ENCODE assay signal across 8 cellular contexts in the genomic region with DNA sequence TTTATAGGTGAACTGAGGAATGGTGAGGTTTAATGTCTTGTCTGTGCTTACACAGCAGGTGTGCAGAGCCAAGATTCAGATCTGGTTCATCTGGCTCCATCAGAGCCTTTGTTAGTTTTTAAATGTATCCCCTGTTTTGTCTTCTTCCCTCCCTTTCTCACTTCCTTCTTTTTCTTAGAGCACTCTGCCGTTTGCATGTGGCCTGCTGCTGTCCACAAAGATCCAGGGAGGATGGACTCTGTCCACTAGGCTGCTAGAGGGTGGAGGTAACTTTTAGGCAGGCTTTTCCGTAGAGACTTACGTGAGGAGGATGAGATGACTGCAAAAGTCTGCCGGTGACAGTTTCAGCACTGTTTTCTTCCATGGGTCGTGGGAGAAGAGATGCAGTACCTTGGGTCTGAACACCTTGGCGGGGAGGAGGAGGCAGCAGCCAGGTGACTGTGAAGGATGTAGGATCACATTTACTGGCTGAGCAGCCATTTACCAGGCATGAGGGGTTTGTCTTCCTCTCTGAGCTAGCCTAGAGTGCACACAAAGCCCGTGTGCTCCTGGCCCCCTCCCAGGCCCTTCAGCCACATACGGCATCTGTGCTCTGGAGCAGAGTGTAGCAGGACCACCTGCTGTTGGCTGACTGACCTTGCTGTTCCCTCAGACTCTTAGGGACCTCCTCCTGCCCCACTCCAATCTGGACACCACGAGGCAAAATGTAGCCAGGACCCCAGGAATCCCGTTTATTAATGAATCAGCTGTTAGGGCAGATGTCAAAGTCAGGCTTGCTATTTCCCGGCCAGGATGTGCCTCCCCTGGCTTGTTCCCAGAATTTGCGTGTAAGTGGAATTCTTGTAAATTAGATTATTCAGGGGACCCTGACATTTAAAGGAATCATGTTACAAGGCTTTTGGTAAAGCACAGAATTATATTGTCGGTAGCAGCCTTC.
DNase-seq lines count a peak whose midpoint lies in the region; ATAC-seq and TF ChIP-seq lines count a peak whose summit lies in the region.

No MANE protein-coding gene starts in this region.

- H3K36me3 ChIP-seq in HEK293 (ENCODE audit: control insufficient read depth in 2 of 2, insufficient read depth in 1 of 2, low read length in 2 of 2) (peaks cover 0 to 52% of the 10 kb centered on the region in 2 experiments; a peak in 1 of 3 replicates), SK-N-MC (ENCODE audit: insufficient read depth, low read length) (peaks cover 35% of the 10 kb centered on the region)

- no peak for TF ChIP-seq CTCF in HEK293 (tag by site-specific recombination; IDR thresholded peaks at IDR 0.05)
- no peak for TF ChIP-seq CTCF in fibroblast of mammary gland (conservative IDR thresholded peaks at IDR 0.05; ENCODE audit: control insufficient read depth, insufficient read depth, low read depth, low read length)

- H3K4me3 ChIP-seq in HEK293 (ENCODE audit: low read depth, low read length) (no peak overlapping the region), SK-N-MC (peak overlapping the region; percentile 96), fibroblast of mammary gland (ENCODE audit: control insufficient read depth, low read depth, low read length) (peak overlapping the region; percentile 87), skin epidermis (peak overlapping the region in 5 of 7 experiments; percentile 68 to 86 (median 75))

- no peak overlapping the region for H3K27ac ChIP-seq in HEK293 (ENCODE audit: extremely low read depth, low read depth, low read length)
- H3K27ac ChIP-seq in SK-N-MC: no peak overlapping the region
- peak overlapping the region in 16 of 21 experiments; percentile 4 to 98 (median 89) for H3K27ac ChIP-seq in skin epidermis

- DNase-seq in SK-N-MC (ENCODE audit: low read depth, low spot score) (no peak), fibroblast of mammary gland (ENCODE audit: low read depth) (no peak), HuH-7.5 (ENCODE audit: low spot score) (no peak), NK-92 (lab: John Stamatoyannopoulos, UW; ENCODE audit: unreplicated experiment) (no peak)

- CTCF ChIA-PET in HEK293 (lab: Yijun Ruan, JAX): interaction anchor here (1.3 to 23.4 kb wide), 5 partner anchors 13 to 493 kb away, joined by 4 to 507 read pairs (median 19); no protein-coding TSS in a partner anchor

- peak overlapping the region; percentile 95 for H3K9ac ChIP-seq in SK-N-MC (ENCODE audit: insufficient read length)

- no peaks in the 10 kb centered on the region for H3K9me3 ChIP-seq in HEK293 (ENCODE audit: control insufficient read depth, insufficient read depth, low read depth, low read length)
- no peaks in the 10 kb centered on the region for H3K9me3 ChIP-seq in SK-N-MC (ENCODE audit: low read depth, low read length)

- POLR2A ChIA-PET in HEK293 (lab: Yijun Ruan, JAX): interaction anchor here (0.6 to 3.7 kb wide), 3 partner anchors 11 to 512 kb away, joined by 4 to 57 read pairs (median 4); no protein-coding TSS in a partner anchor

- ATAC-seq in HG03520 (IDR thresholded peaks at IDR 0.05; ENCODE audit: unreplicated experiment) (no peak), GM19395 (IDR thresholded peaks at IDR 0.05; ENCODE audit: unreplicated experiment) (no peak)

- peaks cover 3% of the 10 kb centered on the region; the same call in 1 of the 2 replicates for H3K4me1 ChIP-seq in HEK293 (ENCODE audit: control insufficient read depth, insufficient read depth, low read length)

TF ChIP-seq in HEK293, 187 proteins besides CTCF, POLR2A, EP300 and RAD21:
- 0 out of 2 replicates have a peak, but pooled peaks have one; percentile 28 for TF ChIP-seq ZBTB48 (tag by site-specific recombination; IDR thresholded peaks at IDR 0.05)
- TF ChIP-seq ZBTB7A (tag by site-specific recombination; IDR thresholded peaks at IDR 0.05; ENCODE audit: low read depth): no peak
- peak; percentile 72 for TF ChIP-seq ZIC2 (tag by site-specific recombination; IDR thresholded peaks at IDR 0.05)
- no peak for TF ChIP-seq ZNF544 (tag by site-specific recombination; IDR thresholded peaks at IDR 0.05)
- no peak for TF ChIP-seq SCRT1 (tag by site-specific recombination; IDR thresholded peaks at IDR 0.05; ENCODE audit: borderline replicate concordance)
- TF ChIP-seq PRDM6 (tag by site-specific recombination; IDR thresholded peaks at IDR 0.05): 0 out of 2 replicates have a peak, but pooled peaks have one; percentile 20
- TF ChIP-seq ZNF341 (tag by site-specific recombination; IDR thresholded peaks at IDR 0.05; ENCODE audit: low read depth): peak; percentile 69
- TF ChIP-seq ZNF132 (tag by site-specific recombination; IDR thresholded peaks at IDR 0.05; ENCODE audit: borderline replicate concordance): no peak
- TF ChIP-seq REST (tag by site-specific recombination; IDR thresholded peaks at IDR 0.05): 0 out of 2 replicates have a peak, but pooled peaks have one; percentile 18
- no peak for TF ChIP-seq ZNF350 (tag by site-specific recombination; IDR thresholded peaks at IDR 0.05)
- TF ChIP-seq ZNF600 (tag by site-specific recombination; IDR thresholded peaks at IDR 0.05): peak; percentile 41; the same call in 1 of the 2 replicates
TF ChIP-seq in HEK293: peak in this region for 6.

Comparison
In these comparisons a context has a peak if more than half of its experiments do, and no peak if none do; other contexts are left out.
1. H3K27ac ChIP-seq: peak in skin epidermis (16 of 21); none in HEK293 (single experiment) and SK-N-MC (single experiment).